12 cellular contexts compared by ENCODE assay signal in genomic region chr14:23093526-23093925, GRCh38. TPM values are rescaled to one million over a fixed set of nuclear protein-coding genes. Genes with fewer than 3 reads are reported as not detected.
DNase-seq lines count a peak whose midpoint lies in the region; ATAC-seq and TF ChIP-seq lines count a peak whose summit lies in the region.
"Had no signal": no experiment of that assay in that cellular context is flagged by ENCODE, and none has a peak within 500 bp of the region (broad histone marks: within the 10 kb centered on the region; RNA-seq: fewer than 3 reads in every experiment).

No MANE protein-coding gene starts in this region.

- H3K27me3 ChIP-seq in kidney epithelial cell (ENCODE audit: control insufficient read depth, insufficient read depth, low read length) (no peaks in the 10 kb centered on the region), suprapubic skin (no peaks in the 10 kb centered on the region)
- H3K27me3 ChIP-seq: pancreas had no signal

- no peak overlapping the region for H3K27ac ChIP-seq in suprapubic skin
- H3K27ac ChIP-seq: pancreas had no signal

- POLR2A ChIA-PET in activated CD4-positive, alpha-beta memory T cell treated with anti-CD3 and anti-CD28 coated beads for 36 hours (lab: Charles Lee): interaction anchor here (1.8 kb wide), 1 partner anchor 26 kb away, joined by 8 read pairs; no protein-coding TSS in a partner anchor
- POLR2A ChIA-PET in activated CD4-positive, alpha-beta memory T cell treated with anti-CD3 and anti-CD28 coated beads, Interleukin-2, amount 10 ng/mL, durations not matched to agents 7 days and 5 days (lab: Charles Lee): interaction anchor here (1.8 to 3.6 kb wide), 5 partner anchors 17 to 209 kb away, joined by 6 to 37 read pairs (median 14); partner anchors contain the start of gene PPP1R3E

- peaks cover 39% of the 10 kb centered on the region for H3K4me1 ChIP-seq in suprapubic skin

- peaks cover 46% of the 10 kb centered on the region for H3K36me3 Mint-ChIP-seq in activated CD4-positive, alpha-beta memory T cell treated with anti-CD3 and anti-CD28 coated beads for 36 hours
- H3K36me3 Mint-ChIP-seq in activated CD4-positive, alpha-beta memory T cell treated with anti-CD3 and anti-CD28 coated beads, Interleukin-2, amount 10 ng/mL, durations not matched to agents 7 days and 5 days (ENCODE audit: low read depth): peaks cover 53% of the 10 kb centered on the region
- H3K36me3 Mint-ChIP-seq in activated naive CD8-positive, alpha-beta T cell treated with anti-CD3 and anti-CD28 coated beads, Interleukin-2, amount 50 U/mL, for 24 hours (ENCODE audit: low read depth): peaks cover 50% of the 10 kb centered on the region

- H3K36me3 ChIP-seq in kidney epithelial cell (ENCODE audit: control insufficient read depth, insufficient read depth, low read length): peaks cover 1% of the 10 kb centered on the region
- peaks cover 51% of the 10 kb centered on the region for H3K36me3 ChIP-seq in suprapubic skin

- no peak for DNase-seq in activated CD4-positive, alpha-beta memory T cell treated with anti-CD3 and anti-CD28 coated beads for 36 hours
- DNase-seq in activated CD4-positive, alpha-beta memory T cell treated with anti-CD3 and anti-CD28 coated beads, Interleukin-2, amount 10 ng/mL, durations not matched to agents 7 days and 5 days: no peak
- no peak for DNase-seq in activated naive CD8-positive, alpha-beta T cell treated with anti-CD3 and anti-CD28 coated beads, Interleukin-2, amount 50 U/mL, for 24 hours
- no peak for DNase-seq in kidney epithelial cell (ENCODE audit: low read depth)
- DNase-seq in suprapubic skin (ENCODE audit: low spot score in 2 of 2): no peak
- DNase-seq in AG20443 (ENCODE audit: low spot score): no peak
- DNase-seq in RPMI8226: no peak
- DNase-seq: ACHN, substantia nigra had no signal

- H3K27me3 Mint-ChIP-seq in activated CD4-positive, alpha-beta memory T cell treated with anti-CD3 and anti-CD28 coated beads for 36 hours: no peaks in the 10 kb centered on the region
- H3K27me3 Mint-ChIP-seq in activated CD4-positive, alpha-beta memory T cell treated with anti-CD3 and anti-CD28 coated beads, Interleukin-2, amount 10 ng/mL, durations not matched to agents 7 days and 5 days: no peaks in the 10 kb centered on the region
- H3K27me3 Mint-ChIP-seq in activated naive CD8-positive, alpha-beta T cell treated with anti-CD3 and anti-CD28 coated beads, Interleukin-2, amount 50 U/mL, for 24 hours: no peaks in the 10 kb centered on the region

- intact Hi-C loops in activated CD4-positive, alpha-beta memory T cell treated with anti-CD3 and anti-CD28 coated beads for 36 hours (cut with micrococcal nuclease): no loop called here

- 85% methylated on average over 2 of the region's 2 CpGs for WGBS in suprapubic skin

- H3K9me3 Mint-ChIP-seq in activated CD4-positive, alpha-beta memory T cell treated with anti-CD3 and anti-CD28 coated beads for 36 hours: no peaks in the 10 kb centered on the region
- no peaks in the 10 kb centered on the region for H3K9me3 Mint-ChIP-seq in activated CD4-positive, alpha-beta memory T cell treated with anti-CD3 and anti-CD28 coated beads, Interleukin-2, amount 10 ng/mL, durations not matched to agents 7 days and 5 days
- no peaks in the 10 kb centered on the region for H3K9me3 Mint-ChIP-seq in activated naive CD8-positive, alpha-beta T cell treated with anti-CD3 and anti-CD28 coated beads, Interleukin-2, amount 50 U/mL, for 24 hours

- H3K9me3 ChIP-seq in suprapubic skin: no peaks in the 10 kb centered on the region
- H3K9me3 ChIP-seq: pancreas had no signal

- no peak overlapping the region for H3K4me3 Mint-ChIP-seq in activated CD4-positive, alpha-beta memory T cell treated with anti-CD3 and anti-CD28 coated beads for 36 hours
- no peak overlapping the region for H3K4me3 Mint-ChIP-seq in activated CD4-positive, alpha-beta memory T cell treated with anti-CD3 and anti-CD28 coated beads, Interleukin-2, amount 10 ng/mL, durations not matched to agents 7 days and 5 days
- H3K4me3 Mint-ChIP-seq in activated naive CD8-positive, alpha-beta T cell treated with anti-CD3 and anti-CD28 coated beads, Interleukin-2, amount 50 U/mL, for 24 hours: no peak overlapping the region

- H3K4me3 ChIP-seq in kidney epithelial cell (ENCODE audit: low read depth, low read length) (peak overlapping the region; percentile 90), suprapubic skin (peak overlapping the region; percentile 74)

- no peak for TF ChIP-seq POLR2A in suprapubic skin (IDR thresholded peaks at IDR 0.05)

- peak overlapping the region; percentile 74 for H3K27ac Mint-ChIP-seq in activated CD4-positive, alpha-beta memory T cell treated with anti-CD3 and anti-CD28 coated beads for 36 hours
- no peak overlapping the region for H3K27ac Mint-ChIP-seq in activated CD4-positive, alpha-beta memory T cell treated with anti-CD3 and anti-CD28 coated beads, Interleukin-2, amount 10 ng/mL, durations not matched to agents 7 days and 5 days
- H3K27ac Mint-ChIP-seq in activated naive CD8-positive, alpha-beta T cell treated with anti-CD3 and anti-CD28 coated beads, Interleukin-2, amount 50 U/mL, for 24 hours: peak overlapping the region; percentile 53

- no peak for ATAC-seq in activated naive CD8-positive, alpha-beta T cell treated with anti-CD3 and anti-CD28 coated beads, Interleukin-2, amount 50 U/mL, for 24 hours
- ATAC-seq in HG03139 (IDR thresholded peaks at IDR 0.05; ENCODE audit: unreplicated experiment): no peak
- ATAC-seq: pancreas had no signal

- CTCF ChIA-PET in activated CD4-positive, alpha-beta memory T cell treated with anti-CD3 and anti-CD28 coated beads for 36 hours (lab: Charles Lee): interaction anchor here (2.3 to 3.4 kb wide), 6 partner anchors 8 to 207 kb away, joined by 11 to 64 read pairs (median 34); no protein-coding TSS in a partner anchor
- CTCF ChIA-PET in activated CD4-positive, alpha-beta memory T cell treated with anti-CD3 and anti-CD28 coated beads, Interleukin-2, amount 10 ng/mL, durations not matched to agents 7 days and 5 days (lab: Charles Lee): interaction anchor here (0.5 to 3.1 kb wide), 5 partner anchors 12 to 27 kb away, joined by 5 to 40 read pairs (median 38); no protein-coding TSS in a partner anchor

- TF ChIP-seq CTCF in kidney epithelial cell (IDR thresholded peaks at IDR 0.05; ENCODE audit: insufficient read depth, low read length, poor library complexity, severe bottlenecking): no peak
- no peak for TF ChIP-seq CTCF in suprapubic skin (IDR thresholded peaks at IDR 0.05)

- TF ChIP-seq EP300 in suprapubic skin (IDR thresholded peaks at IDR 0.05): no peak

- H3K4me1 Mint-ChIP-seq in activated CD4-positive, alpha-beta memory T cell treated with anti-CD3 and anti-CD28 coated beads for 36 hours (ENCODE audit: low read depth): peaks cover 50% of the 10 kb centered on the region
- H3K4me1 Mint-ChIP-seq in activated CD4-positive, alpha-beta memory T cell treated with anti-CD3 and anti-CD28 coated beads, Interleukin-2, amount 10 ng/mL, durations not matched to agents 7 days and 5 days: peaks cover 37% of the 10 kb centered on the region
- peaks cover 46% of the 10 kb centered on the region for H3K4me1 Mint-ChIP-seq in activated naive CD8-positive, alpha-beta T cell treated with anti-CD3 and anti-CD28 coated beads, Interleukin-2, amount 50 U/mL, for 24 hours

RNA-seq across cellular contexts. Expression of gene ACIN1, which starts 1.4 kb away (rescaled TPM):
- 100 to 1,000 TPM; 148 to 157 TPM for total RNA-seq in activated CD4-positive, alpha-beta memory T cell treated with anti-CD3 and anti-CD28 coated beads for 36 hours
- 100 to 1,000 TPM; 166 to 167 TPM for total RNA-seq in activated CD4-positive, alpha-beta memory T cell treated with anti-CD3 and anti-CD28 coated beads, Interleukin-2, amount 10 ng/mL, durations not matched to agents 7 days and 5 days
- total RNA-seq in kidney epithelial cell: 72.6 and 83.4 TPM in 2 replicates
- 100 to 1,000 TPM in 2 of 4 donors, 10 to 100 TPM in 2; 78.7 to 217 (median 103) TPM for total RNA-seq in suprapubic skin

RNA-seq across cellular contexts. Expression of gene C14orf119, which starts 1.8 kb away (rescaled TPM):
- 10 to 100 TPM; 58.0 to 62.8 TPM for total RNA-seq in activated CD4-positive, alpha-beta memory T cell treated with anti-CD3 and anti-CD28 coated beads for 36 hours
- total RNA-seq in activated CD4-positive, alpha-beta memory T cell treated with anti-CD3 and anti-CD28 coated beads, Interleukin-2, amount 10 ng/mL, durations not matched to agents 7 days and 5 days: 10 to 100 TPM; 49.2 to 55.5 TPM
- total RNA-seq in kidney epithelial cell (27.5 and 33.3 TPM in 2 replicates), suprapubic skin (10 to 100 TPM; 10.1 to 22.7 (median 18.6) TPM)

RNA-seq across cellular contexts. Expression of gene CIROP, which starts 11.3 kb away (rescaled TPM):
- total RNA-seq in activated CD4-positive, alpha-beta memory T cell treated with anti-CD3 and anti-CD28 coated beads for 36 hours: not detected
- total RNA-seq in activated CD4-positive, alpha-beta memory T cell treated with anti-CD3 and anti-CD28 coated beads, Interleukin-2, amount 10 ng/mL, durations not matched to agents 7 days and 5 days: not detected
- total RNA-seq in kidney epithelial cell (not detected in 2 replicates), suprapubic skin (not detected)
- total RNA-seq: M059J, pancreas had no signal

RNA-seq across cellular contexts. Expression of gene CEBPE, which starts 25.5 kb away (rescaled TPM):
- total RNA-seq in activated CD4-positive, alpha-beta memory T cell treated with anti-CD3 and anti-CD28 coated beads for 36 hours: under 1 TPM; 0.19 to 0.34 TPM
- total RNA-seq in activated CD4-positive, alpha-beta memory T cell treated with anti-CD3 and anti-CD28 coated beads, Interleukin-2, amount 10 ng/mL, durations not matched to agents 7 days and 5 days: under 1 TPM; 0.25 to 0.83 TPM
- not detected in 2 replicates for total RNA-seq in kidney epithelial cell
- not detected for total RNA-seq in suprapubic skin
- total RNA-seq: M059J, pancreas had no signal

RNA-seq across cellular contexts. Expression of gene CDH24, which starts 36.2 kb away (rescaled TPM):
- total RNA-seq in activated CD4-positive, alpha-beta memory T cell treated with anti-CD3 and anti-CD28 coated beads for 36 hours: 1 to 10 TPM in 1 of 2 experiments, under 1 TPM in 1; 1.00 to 1.1 TPM
- total RNA-seq in activated CD4-positive, alpha-beta memory T cell treated with anti-CD3 and anti-CD28 coated beads, Interleukin-2, amount 10 ng/mL, durations not matched to agents 7 days and 5 days: 1 to 10 TPM; 1.6 to 2.0 TPM
- total RNA-seq in kidney epithelial cell (5.9 and 7.0 TPM in 2 replicates), suprapubic skin (1 to 10 TPM; 3.4 to 8.4 (median 5.7) TPM)
